Comparison of ENCODE assay signal across 8 cellular contexts in genomic region chr3:119676771-119677640, GRCh38. TPM values are rescaled to one million over a fixed set of nuclear protein-coding genes. Genes with fewer than 3 reads are reported as not detected.
A peak's percentile ranks its signal among the peaks of the same experiment; 100 is the strongest.
DNase-seq lines count a peak whose midpoint lies in the region; ATAC-seq and TF ChIP-seq lines count a peak whose summit lies in the region.

TSS of gene COX17 (minus strand) at chr3:119677406. CDS start at chr3:119677310, 96 bp downstream.

- CTCF ChIA-PET in activated CD4-positive, alpha-beta memory T cell treated with anti-CD3 and anti-CD28 coated beads for 36 hours (lab: Charles Lee), result interaction anchor here (0.5 to 6.9 kb wide), 5 partner anchors 11 to 794 kb away, joined by 3 to 43 read pairs (median 3); partner anchors contain the start of gene CFAP91

- H3K4me3 ChIP-seq in dorsolateral prefrontal cortex (peak within 1 kb of the TSS; percentile 57 to 89 (median 79)), right lobe of liver (peak within 1 kb of the TSS; percentile 76 to 81 (median 81))

- no peaks in the 10 kb centered on the region for H3K27me3 ChIP-seq in dorsolateral prefrontal cortex
- H3K27me3 ChIP-seq in right lobe of liver, result no peaks in the 10 kb centered on the region

- ATAC-seq in GM19438 (IDR thresholded peaks at IDR 0.05; ENCODE audit: low read depth, unreplicated experiment) (peak; percentile 94), HG03575 (IDR thresholded peaks at IDR 0.05; ENCODE audit: extremely low read depth, insufficient number of reproducible peaks, low FRiP score, unreplicated experiment) (peak; percentile 81), right lobe of liver (peak; percentile 97 to 99 (median 98))

- H3K9me3 ChIP-seq in right lobe of liver, result no peaks in the 10 kb centered on the region

- H3K4me3 Mint-ChIP-seq in CD14-positive monocyte, result peak within 1 kb of the TSS; percentile 83 to 99
- H3K4me3 Mint-ChIP-seq in activated CD4-positive, alpha-beta memory T cell treated with anti-CD3 and anti-CD28 coated beads for 36 hours, result peak within 1 kb of the TSS; percentile 95

- peaks cover 18% of the 10 kb centered on the region for H3K4me1 Mint-ChIP-seq in CD14-positive monocyte
- peaks cover 36% of the 10 kb centered on the region for H3K4me1 Mint-ChIP-seq in activated CD4-positive, alpha-beta memory T cell treated with anti-CD3 and anti-CD28 coated beads for 36 hours (ENCODE audit: low read depth)

- TF ChIP-seq CTCF in CD14-positive monocyte (IDR thresholded peaks at IDR 0.05) (no peak), dorsolateral prefrontal cortex (IDR thresholded peaks at IDR 0.05 in 54 of 56, conservative IDR thresholded peaks at IDR 0.05 in 2 of 56; ENCODE audit: low read depth in 1 of 56, partially characterized antibody in 56 of 56) (peak in 18 of 56 donors; percentile 9 to 47 (median 20)), right lobe of liver (IDR thresholded peaks at IDR 0.05) (no peak)

- no peaks in the 10 kb centered on the region for H3K9me3 Mint-ChIP-seq in CD14-positive monocyte
- H3K9me3 Mint-ChIP-seq in activated CD4-positive, alpha-beta memory T cell treated with anti-CD3 and anti-CD28 coated beads for 36 hours, result no peaks in the 10 kb centered on the region

- H3K27ac ChIP-seq in dorsolateral prefrontal cortex (peak within 1 kb of the TSS; percentile 67 to 98 (median 93)), right lobe of liver (peak within 1 kb of the TSS; percentile 89 to 96 (median 92))

- intact Hi-C loops in CD14-positive monocyte (cut with micrococcal nuclease), result loop anchor here (2.0 to 10.0 kb wide), 4 partner anchors 40 to 212 kb away; partner anchors contain the start of genes TIMMDC1 (in 2 of the 2), POGLUT1 (in 1 of the 2) and TMEM39A (in 1 of the 2)
- intact Hi-C loops in activated CD4-positive, alpha-beta memory T cell treated with anti-CD3 and anti-CD28 coated beads for 36 hours (cut with micrococcal nuclease), result loop anchor here (1.0 to 2.0 kb wide), 13 partner anchors 23 to 436 kb away; partner anchors contain the start of genes ARHGAP31, GSK3B, TIMMDC1 and TMEM39A
- intact Hi-C loops in dorsolateral prefrontal cortex (cut with DNase I), result loop anchor here (1.0 to 10.0 kb wide), 3 partner anchors 178 to 212 kb away; partner anchors contain the start of genes POGLUT1 (in 2 of the 2), TIMMDC1 (in 2 of the 2) and TMEM39A (in 2 of the 2)
- intact Hi-C loops in right lobe of liver (cut with DNase I), result no loop called here

- TF ChIP-seq POLR2A in right lobe of liver (IDR thresholded peaks at IDR 0.05), result peak; percentile 87

- POLR2A ChIA-PET in activated CD4-positive, alpha-beta memory T cell treated with anti-CD3 and anti-CD28 coated beads for 36 hours (lab: Charles Lee), result interaction anchor here (1.0 to 2.0 kb wide), 11 partner anchors 24 to 382 kb away, joined by 3 to 15 read pairs (median 6); partner anchors contain the start of genes ARHGAP31, POGLUT1, TIMMDC1 and TMEM39A

- peaks cover 33 to 34% of the 10 kb centered on the region in 2 donors for H3K36me3 Mint-ChIP-seq in CD14-positive monocyte
- H3K36me3 Mint-ChIP-seq in activated CD4-positive, alpha-beta memory T cell treated with anti-CD3 and anti-CD28 coated beads for 36 hours, result peaks cover 25% of the 10 kb centered on the region

- peaks cover 0 to 23% (median 6%) of the 10 kb centered on the region in 4 donors for H3K36me3 ChIP-seq in right lobe of liver

- DNase-seq in CD14-positive monocyte (ENCODE audit: low spot score), result peak; percentile 97
- DNase-seq in NCI-H82 treated with DMSO at 0.1 percent for 48 hours (lab: John Stamatoyannopoulos, UW; ENCODE audit: unreplicated experiment), result peak; percentile 89
- peak; percentile 98 for DNase-seq in activated CD4-positive, alpha-beta memory T cell treated with anti-CD3 and anti-CD28 coated beads for 36 hours
- peak; percentile 82 to 95 (median 92) for DNase-seq in dorsolateral prefrontal cortex
- peak; percentile 95 to 98 (median 97) for DNase-seq in right lobe of liver
- DNase-seq in stimulated activated CD4-positive, alpha-beta T cell treated with anti-CD3 and anti-CD28 coated beads, Interleukin-4, amount 100 ng/mL, for 4 hours, result peak; percentile 92 to 97

- peak within 1 kb of the TSS; percentile 97 to 100 (median 99) for H3K27ac Mint-ChIP-seq in CD14-positive monocyte
- peak within 1 kb of the TSS; percentile 91 for H3K27ac Mint-ChIP-seq in activated CD4-positive, alpha-beta memory T cell treated with anti-CD3 and anti-CD28 coated beads for 36 hours

- H3K4me1 ChIP-seq in right lobe of liver, result peaks cover 0 to 10% (median 4%) of the 10 kb centered on the region in 4 donors

- under 1% methylated on average over 36 of the region's 54 CpGs for WGBS in right lobe of liver (ENCODE audit: insufficient coverage, low coverage, low lambda C conversion rate, missing lambda C conversion rate)

- H3K27me3 Mint-ChIP-seq in CD14-positive monocyte (ENCODE audit: low read depth in 3 of 3), result no peaks in the 10 kb centered on the region
- no peaks in the 10 kb centered on the region for H3K27me3 Mint-ChIP-seq in activated CD4-positive, alpha-beta memory T cell treated with anti-CD3 and anti-CD28 coated beads for 36 hours

RNA-seq across cellular contexts. Expression of gene COX17, which starts in this region (rescaled TPM):
- 10 to 100 TPM; 81.6 to 83.6 TPM for polyA plus RNA-seq in CD14-positive monocyte
- 100 to 1,000 TPM; 108 to 112 TPM for total RNA-seq in activated CD4-positive, alpha-beta memory T cell treated with anti-CD3 and anti-CD28 coated beads for 36 hours
- total RNA-seq in dorsolateral prefrontal cortex (10 to 100 TPM; 24.5 to 55.4 (median 36.6) TPM), right lobe of liver (10 to 100 TPM; 23.9 to 40.8 (median 33.0) TPM)

Comparison
In these comparisons a context has a peak if more than half of its experiments do, and no peak if none do; other contexts are left out.
1. Peak in every context shown above with its lines: DNase-seq, ATAC-seq, H3K4me3 ChIP-seq and H3K27ac ChIP-seq.
2. intact Hi-C loops: an anchor here in CD14-positive monocyte (2.0 to 10.0 kb wide), activated CD4-positive, alpha-beta memory T cell treated with anti-CD3 and anti-CD28 coated beads for 36 hours (1.0 to 2.0 kb wide) and dorsolateral prefrontal cortex (1.0 to 10.0 kb wide); none called in right lobe of liver.